8 cellular contexts compared by ENCODE assay signal in genomic region chr11:67400251-67400941, GRCh38. TPM values are rescaled to one million over a fixed set of nuclear protein-coding genes. Genes with fewer than 3 reads are reported as not detected.
A peak's percentile ranks its signal among the peaks of the same experiment; 100 is the strongest.
DNase-seq lines count a peak whose midpoint lies in the region; ATAC-seq and TF ChIP-seq lines count a peak whose summit lies in the region.

No MANE protein-coding gene starts in this region.

- peaks cover 0 to 67% (median 18%) of the 10 kb centered on the region in 3 donors for H3K4me1 ChIP-seq in gastroesophageal sphincter
- H3K4me1 ChIP-seq in sigmoid colon: peaks cover 0 to 46% (median 36%) of the 10 kb centered on the region in 4 donors

- H3K27ac Mint-ChIP-seq in WTC11: peak overlapping the region; percentile 72; the same call in 1 of the 2 replicates

- ATAC-seq in WTC11: no peak
- ATAC-seq in gastroesophageal sphincter: no peak
- no peak for ATAC-seq in HG02970 (IDR thresholded peaks at IDR 0.05; ENCODE audit: low FRiP score, unreplicated experiment)
- no peak for ATAC-seq in HG03342 (IDR thresholded peaks at IDR 0.05; ENCODE audit: unreplicated experiment)

- peaks cover 13% of the 10 kb centered on the region for H3K36me3 Mint-ChIP-seq in WTC11

- TF ChIP-seq POLR2A in gastroesophageal sphincter (IDR thresholded peaks at IDR 0.05): no peak
- TF ChIP-seq POLR2A in sigmoid colon (IDR thresholded peaks at IDR 0.05): no peak

- peaks cover 41% of the 10 kb centered on the region for H3K4me1 Mint-ChIP-seq in WTC11

- CTCF ChIA-PET in WTC11 (lab: Charles Lee): interaction anchor here (1.0 to 3.9 kb wide), 16 partner anchors 11 to 229 kb away, joined by 3 to 112 read pairs (median 14); partner anchors contain the start of genes AIP, NUDT8, POLD4 and PTPRCAP

- no peak for DNase-seq in WTC11 (ENCODE audit: low spot score)
- peak; percentile 93 for DNase-seq in sigmoid colon
- no peak for DNase-seq in dedifferentiated amniotic fluid mesenchymal stem cell (ENCODE audit: extremely low spot score)
- no peak for DNase-seq in KG1 (lab: John Stamatoyannopoulos, UW)

- H3K27ac ChIP-seq in gastroesophageal sphincter (peak overlapping the region in 3 of 4 donors; percentile 95 to 97 (median 96)), sigmoid colon (peak overlapping the region; percentile 92 to 93 (median 92))

- H3K9me3 Mint-ChIP-seq in WTC11: no peaks in the 10 kb centered on the region

- TF ChIP-seq CTCF in GM12875 (IDR thresholded peaks at IDR 0.05; ENCODE audit: borderline replicate concordance, insufficient read depth, low read depth, low read length) (no peak), WTC11 (IDR thresholded peaks at IDR 0.05) (no peak), gastroesophageal sphincter (IDR thresholded peaks at IDR 0.05) (no peak), sigmoid colon (IDR thresholded peaks at IDR 0.05) (no peak)

- H3K4me3 ChIP-seq in GM12875 (ENCODE audit: low read depth, low read length) (peak overlapping the region; percentile 81), gastroesophageal sphincter (peak overlapping the region; percentile 77 to 94), sigmoid colon (peak overlapping the region; percentile 74 to 84 (median 76))

- intact Hi-C loops in sigmoid colon (cut with DNase I): loop anchor here (2.0 to 5.0 kb wide), 2 partner anchors 68 to 82 kb away; partner anchors contain the start of genes AIP and TMEM134

- H3K27me3 Mint-ChIP-seq in WTC11 (ENCODE audit: low read depth): no peaks in the 10 kb centered on the region

- TF ChIP-seq EP300 in gastroesophageal sphincter (IDR thresholded peaks at IDR 0.05): no peak
- TF ChIP-seq EP300 in sigmoid colon (IDR thresholded peaks at IDR 0.05): no peak

- POLR2A ChIA-PET in WTC11 (lab: Charles Lee): interaction anchor here (1.4 to 2.2 kb wide), 7 partner anchors 9 to 68 kb away, joined by 3 to 21 read pairs (median 7); partner anchors contain the start of genes RAD9A, RPS6KB2 and TMEM134

- peaks cover 24% of the 10 kb centered on the region for H3K27me3 ChIP-seq in gastroesophageal sphincter
- H3K27me3 ChIP-seq in sigmoid colon: peaks cover 0 to 19% (median 0%) of the 10 kb centered on the region in 3 donors

- peak overlapping the region; percentile 73 for H3K4me3 Mint-ChIP-seq in WTC11

- WGBS in gastroesophageal sphincter (ENCODE audit: low coverage in 1 of 2), 2 donors: 0 to 23% methylated on average over 2 to 4 of the region's 23 CpGs
- 12 to 42% methylated on average over 23 of the region's 23 CpGs for WGBS in sigmoid colon, 2 donors

- H3K36me3 ChIP-seq in gastroesophageal sphincter: peaks cover 0 to 52% of the 10 kb centered on the region in 2 donors
- peaks cover 23 to 44% (median 30%) of the 10 kb centered on the region in 4 donors for H3K36me3 ChIP-seq in sigmoid colon

- no peaks in the 10 kb centered on the region for H3K9me3 ChIP-seq in gastroesophageal sphincter
- no peaks in the 10 kb centered on the region for H3K9me3 ChIP-seq in sigmoid colon

TF ChIP-seq in WTC11, 78 proteins besides CTCF, POLR2A, EP300 and RAD21:
- TF ChIP-seq ELF4 (CRISPR knock-in tag; IDR thresholded peaks at IDR 0.05; ENCODE audit: low read depth) (no peak), ZNF263 (CRISPR knock-in tag; IDR thresholded peaks at IDR 0.05; ENCODE audit: low read depth) (no peak), SMAD4 (CRISPR knock-in tag; IDR thresholded peaks at IDR 0.05) (no peak), NFYB (CRISPR knock-in tag; conservative IDR thresholded peaks at IDR 0.05; ENCODE audit: low read depth) (no peak), E2F4 (CRISPR knock-in tag; IDR thresholded peaks at IDR 0.05; ENCODE audit: borderline replicate concordance, low read depth) (no peak), TCF7 (CRISPR knock-in tag; IDR thresholded peaks at IDR 0.05; ENCODE audit: low read depth) (no peak)

RNA-seq across cellular contexts. Expression of gene PPP1CA, which starts 1.3 kb away (rescaled TPM):
- 220 to 222 TPM (median 221 TPM) in 3 replicates for total RNA-seq in WTC11 (2021)
- total RNA-seq in gastroesophageal sphincter: 10 to 100 TPM; 49.9 to 78.6 (median 63.4) TPM
- 10 to 100 TPM; 59.5 to 87.0 (median 80.0) TPM for total RNA-seq in sigmoid colon
- polyA plus RNA-seq in sigmoid colon: 100 to 1,000 TPM; 228 to 357 (median 235) TPM

RNA-seq across cellular contexts. Expression of gene TBC1D10C, which starts 3.5 kb away (rescaled TPM):
- total RNA-seq in WTC11 (2021) (0.72 to 1.0 TPM (median 0.96 TPM) in 3 replicates), gastroesophageal sphincter (1 to 10 TPM in 3 of 4 donors, under 1 TPM in 1; 0.30 to 2.0 (median 1.5) TPM), sigmoid colon (1 to 10 TPM in 2 of 4 donors, under 1 TPM in 1, not detected in 1; 0.71 to 2.5 (median 1.2) TPM)
- polyA plus RNA-seq in sigmoid colon: 10 to 100 TPM in 1 of 3 donors, 1 to 10 TPM in 2; 1.6 to 48.2 (median 1.8) TPM

RNA-seq across cellular contexts. Expression of gene RAD9A, which starts 8.6 kb away (rescaled TPM):
- total RNA-seq in WTC11 (2021): 25.7 to 45.5 TPM (median 26.7 TPM) in 3 replicates
- total RNA-seq in gastroesophageal sphincter: 10 to 100 TPM in 2 of 4 donors, 1 to 10 TPM in 2; 8.5 to 16.0 (median 11.1) TPM
- 10 to 100 TPM; 11.4 to 18.1 (median 16.5) TPM for total RNA-seq in sigmoid colon
- 10 to 100 TPM in 1 of 3 donors, 1 to 10 TPM in 2; 6.5 to 33.9 (median 6.6) TPM for polyA plus RNA-seq in sigmoid colon

RNA-seq across cellular contexts. Expression of gene CARNS1, which starts 15.1 kb away (rescaled TPM):
- total RNA-seq in WTC11 (2021): 1.3 to 2.6 TPM (median 2.4 TPM) in 3 replicates
- total RNA-seq in gastroesophageal sphincter: 1 to 10 TPM in 3 of 4 donors, under 1 TPM in 1; 0.73 to 3.3 (median 1.6) TPM
- total RNA-seq in sigmoid colon: under 1 TPM; 0.16 to 0.68 (median 0.46) TPM
- under 1 TPM in 1 of 3 donors, not detected in 2; 0.83 TPM for polyA plus RNA-seq in sigmoid colon

RNA-seq across cellular contexts. Expression of gene CLCF1, which starts 27.0 kb away (rescaled TPM):
- 0.48 to 0.92 TPM (median 0.92 TPM) in 3 replicates for total RNA-seq in WTC11 (2021)
- 10 to 100 TPM in 1 of 4 donors, 1 to 10 TPM in 3; 6.1 to 21.7 (median 9.4) TPM for total RNA-seq in gastroesophageal sphincter
- total RNA-seq in sigmoid colon: 10 to 100 TPM in 1 of 4 donors, 1 to 10 TPM in 3; 2.9 to 49.8 (median 6.6) TPM
- polyA plus RNA-seq in sigmoid colon: 1 to 10 TPM in 2 of 3 donors, under 1 TPM in 1; 0.92 to 6.5 (median 2.4) TPM
